Comparison of ENCODE assay signal across 1 cellular context in genomic region chr2:235485362-235485761, GRCh38.
TF ChIP-seq lines count a peak whose summit lies in the region.

No MANE protein-coding gene starts in this region.

TF ChIP-seq in K562, 482 proteins besides CTCF, POLR2A, EP300 and RAD21 (continued from another document):
- no peak for TF ChIP-seq RBM34 (IDR thresholded peaks at IDR 0.05; ENCODE audit: borderline replicate concordance, insufficient read depth, low read length)
- TF ChIP-seq CHD7 (IDR thresholded peaks at IDR 0.05; ENCODE audit: low read depth, low read length): no peak
- TF ChIP-seq ATF3 (IDR thresholded peaks at IDR 0.05): peak; percentile 92
- TF ChIP-seq ATF3 (CRISPR knock-in tag; conservative IDR thresholded peaks at IDR 0.05): peak; percentile 74; the same call in 1 of the 2 replicates
- TF ChIP-seq MXI1 (IDR thresholded peaks at IDR 0.05; ENCODE audit: low read depth, low read length): no peak
- TF ChIP-seq FOSL1 (tag; conservative IDR thresholded peaks at IDR 0.05): peak; percentile 95
- TF ChIP-seq KAT2B (IDR thresholded peaks at IDR 0.05; ENCODE audit: low read depth, low read length): no peak
- TF ChIP-seq LARP7 (IDR thresholded peaks at IDR 0.05): no peak
- TF ChIP-seq ZNF740 (CRISPR knock-in tag; IDR thresholded peaks at IDR 0.05): no peak
- no peak for TF ChIP-seq ZNF740 (tag; IDR thresholded peaks at IDR 0.05)
- no peak for TF ChIP-seq CEBPB (tag; IDR thresholded peaks at IDR 0.05)
- TF ChIP-seq TARDBP (IDR thresholded peaks at IDR 0.05): no peak
- no peak for TF ChIP-seq MEF2D (tag; conservative IDR thresholded peaks at IDR 0.05; ENCODE audit: low read depth)
- TF ChIP-seq GATA2 (CRISPR knock-in tag; IDR thresholded peaks at IDR 0.05): peak; percentile 55; the same call in 1 of the 2 replicates
- TF ChIP-seq CBFA2T3 (IDR thresholded peaks at IDR 0.05): peak; percentile 53; the same call in 1 of the 2 replicates
- TF ChIP-seq MEIS2 (IDR thresholded peaks at IDR 0.05; ENCODE audit: partially characterized antibody): peak; percentile 56
- no peak for TF ChIP-seq MYC (IDR thresholded peaks at IDR 0.05; ENCODE audit: low read depth, low read length)
- TF ChIP-seq MYC (CRISPR knock-in tag; IDR thresholded peaks at IDR 0.05; ENCODE audit: borderline replicate concordance, low read depth): no peak
